In the genomic region with DNA sequence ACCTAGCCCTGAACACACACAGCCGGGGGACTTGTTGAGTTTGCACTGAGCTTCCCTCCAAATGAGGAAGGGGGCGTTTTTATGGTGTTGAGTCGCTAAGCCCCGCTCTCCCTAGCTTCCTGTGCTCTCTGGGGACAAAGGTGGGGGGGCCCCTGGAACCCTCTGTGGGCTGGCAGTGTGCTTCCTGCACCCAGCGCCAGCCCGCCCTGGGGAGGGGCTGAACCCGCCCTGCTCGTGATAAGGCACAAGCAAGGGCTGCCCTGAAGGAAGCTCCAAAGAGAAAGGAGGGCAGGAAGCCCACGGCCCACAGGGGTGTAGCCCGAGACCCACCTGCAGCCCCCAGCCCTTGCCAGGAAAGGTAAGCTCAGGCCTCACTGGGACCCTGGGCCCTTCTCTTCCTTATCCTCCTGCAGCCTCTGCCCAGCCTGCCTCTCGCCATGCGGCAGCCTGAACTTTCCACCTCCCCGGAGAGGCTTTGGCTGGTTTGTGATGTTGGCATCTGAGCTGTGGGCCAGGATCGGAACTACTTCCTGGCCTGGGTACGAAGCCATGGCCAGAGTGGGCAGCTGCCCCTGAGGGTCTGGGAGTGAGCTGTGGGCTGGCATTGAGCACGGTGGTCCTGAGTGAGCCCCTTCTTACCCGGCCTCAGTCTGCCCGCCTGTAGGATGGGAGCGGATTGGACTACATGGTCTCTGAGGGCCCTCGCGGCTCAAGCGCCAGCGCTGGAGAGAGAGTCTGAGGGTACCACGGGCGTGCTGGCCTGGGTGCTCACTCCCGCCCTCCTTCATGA, we compare ENCODE assay signal across 1 cellular context.
A peak's percentile ranks its signal among the peaks of the same experiment; 100 is the strongest.
TF ChIP-seq lines count a peak whose summit lies in the region.

TSS of gene FERMT3 (plus strand) at position 265 of the 790 bp plus-strand sequence. CDS start 644 bp downstream, outside the sequence.

TF ChIP-seq in GM12878, 131 proteins besides CTCF, POLR2A, EP300 and RAD21 (continued from another document):
- TF ChIP-seq, protein P1, sequence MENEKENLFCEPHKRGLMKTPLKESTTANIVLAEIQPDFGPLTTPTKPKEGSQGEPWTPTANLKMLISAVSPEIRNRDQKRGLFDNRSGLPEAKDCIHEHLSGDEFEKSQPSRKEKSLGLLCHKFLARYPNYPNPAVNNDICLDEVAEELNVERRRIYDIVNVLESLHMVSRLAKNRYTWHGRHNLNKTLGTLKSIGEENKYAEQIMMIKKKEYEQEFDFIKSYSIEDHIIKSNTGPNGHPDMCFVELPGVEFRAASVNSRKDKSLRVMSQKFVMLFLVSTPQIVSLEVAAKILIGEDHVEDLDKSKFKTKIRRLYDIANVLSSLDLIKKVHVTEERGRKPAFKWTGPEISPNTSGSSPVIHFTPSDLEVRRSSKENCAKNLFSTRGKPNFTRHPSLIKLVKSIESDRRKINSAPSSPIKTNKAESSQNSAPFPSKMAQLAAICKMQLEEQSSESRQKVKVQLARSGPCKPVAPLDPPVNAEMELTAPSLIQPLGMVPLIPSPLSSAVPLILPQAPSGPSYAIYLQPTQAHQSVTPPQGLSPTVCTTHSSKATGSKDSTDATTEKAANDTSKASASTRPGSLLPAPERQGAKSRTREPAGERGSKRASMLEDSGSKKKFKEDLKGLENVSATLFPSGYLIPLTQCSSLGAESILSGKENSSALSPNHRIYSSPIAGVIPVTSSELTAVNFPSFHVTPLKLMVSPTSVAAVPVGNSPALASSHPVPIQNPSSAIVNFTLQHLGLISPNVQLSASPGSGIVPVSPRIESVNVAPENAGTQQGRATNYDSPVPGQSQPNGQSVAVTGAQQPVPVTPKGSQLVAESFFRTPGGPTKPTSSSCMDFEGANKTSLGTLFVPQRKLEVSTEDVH (IDR thresholded peaks at IDR 0.05; ENCODE audit: low read depth, partially characterized antibody) = no peak
- TF ChIP-seq EED (IDR thresholded peaks at IDR 0.05; ENCODE audit: low read depth) = no peak
- no peak; the same call in none of the 2 replicates for TF ChIP-seq MXI1 (IDR thresholded peaks at IDR 0.05; ENCODE audit: low read depth, low read length)
- TF ChIP-seq, protein P2, sequence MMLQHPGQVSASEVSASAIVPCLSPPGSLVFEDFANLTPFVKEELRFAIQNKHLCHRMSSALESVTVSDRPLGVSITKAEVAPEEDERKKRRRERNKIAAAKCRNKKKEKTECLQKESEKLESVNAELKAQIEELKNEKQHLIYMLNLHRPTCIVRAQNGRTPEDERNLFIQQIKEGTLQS (IDR thresholded peaks at IDR 0.05; ENCODE audit: borderline replicate concordance, extremely low read depth, low read depth, low read length) = no peak
- TF ChIP-seq, protein P3, sequence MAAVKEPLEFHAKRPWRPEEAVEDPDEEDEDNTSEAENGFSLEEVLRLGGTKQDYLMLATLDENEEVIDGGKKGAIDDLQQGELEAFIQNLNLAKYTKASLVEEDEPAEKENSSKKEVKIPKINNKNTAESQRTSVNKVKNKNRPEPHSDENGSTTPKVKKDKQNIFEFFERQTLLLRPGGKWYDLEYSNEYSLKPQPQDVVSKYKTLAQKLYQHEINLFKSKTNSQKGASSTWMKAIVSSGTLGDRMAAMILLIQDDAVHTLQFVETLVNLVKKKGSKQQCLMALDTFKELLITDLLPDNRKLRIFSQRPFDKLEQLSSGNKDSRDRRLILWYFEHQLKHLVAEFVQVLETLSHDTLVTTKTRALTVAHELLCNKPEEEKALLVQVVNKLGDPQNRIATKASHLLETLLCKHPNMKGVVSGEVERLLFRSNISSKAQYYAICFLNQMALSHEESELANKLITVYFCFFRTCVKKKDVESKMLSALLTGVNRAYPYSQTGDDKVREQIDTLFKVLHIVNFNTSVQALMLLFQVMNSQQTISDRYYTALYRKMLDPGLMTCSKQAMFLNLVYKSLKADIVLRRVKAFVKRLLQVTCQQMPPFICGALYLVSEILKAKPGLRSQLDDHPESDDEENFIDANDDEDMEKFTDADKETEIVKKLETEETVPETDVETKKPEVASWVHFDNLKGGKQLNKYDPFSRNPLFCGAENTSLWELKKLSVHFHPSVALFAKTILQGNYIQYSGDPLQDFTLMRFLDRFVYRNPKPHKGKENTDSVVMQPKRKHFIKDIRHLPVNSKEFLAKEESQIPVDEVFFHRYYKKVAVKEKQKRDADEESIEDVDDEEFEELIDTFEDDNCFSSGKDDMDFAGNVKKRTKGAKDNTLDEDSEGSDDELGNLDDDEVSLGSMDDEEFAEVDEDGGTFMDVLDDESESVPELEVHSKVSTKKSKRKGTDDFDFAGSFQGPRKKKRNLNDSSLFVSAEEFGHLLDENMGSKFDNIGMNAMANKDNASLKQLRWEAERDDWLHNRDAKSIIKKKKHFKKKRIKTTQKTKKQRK (IDR thresholded peaks at IDR 0.05; ENCODE audit: low read depth, low read length) = no peak
- TF ChIP-seq BCL3 (IDR thresholded peaks at IDR 0.05; ENCODE audit: borderline replicate concordance, insufficient read depth, low read depth, low read length, poor library complexity, severe bottlenecking) = no peak
- no peak for TF ChIP-seq CHD2 (IDR thresholded peaks at IDR 0.05; ENCODE audit: borderline replicate concordance, low read depth, low read length)
- no peak for TF ChIP-seq PAX8 (IDR thresholded peaks at IDR 0.05)
- TF ChIP-seq IKZF1 (conservative IDR thresholded peaks at IDR 0.05) = peak; percentile 60
- no peak for TF ChIP-seq IRF4 (IDR thresholded peaks at IDR 0.05; ENCODE audit: low read depth, low read length)
- no peak for TF ChIP-seq EGR1 (IDR thresholded peaks at IDR 0.05; ENCODE audit: borderline replicate concordance in 1 of 2, low read depth in 2 of 2, low read length in 2 of 2)
- no peak for TF ChIP-seq NFIC (IDR thresholded peaks at IDR 0.05; ENCODE audit: low read depth, low read length)
- TF ChIP-seq CREB1 (IDR thresholded peaks at IDR 0.05; ENCODE audit: low read depth) = 0 out of 2 replicates have a peak, but pooled peaks have one; percentile 39
- no peak for TF ChIP-seq JUNB (IDR thresholded peaks at IDR 0.05)
- no peak for TF ChIP-seq HSF1 (IDR thresholded peaks at IDR 0.05; ENCODE audit: low read depth, low read length)
- TF ChIP-seq SKIL (IDR thresholded peaks at IDR 0.05; ENCODE audit: low read depth, poor library complexity, severe bottlenecking) = no peak
- TF ChIP-seq SP1 (IDR thresholded peaks at IDR 0.05; ENCODE audit: low read depth, low read length) = no peak
- TF ChIP-seq ZNF384 (IDR thresholded peaks at IDR 0.05; ENCODE audit: borderline replicate concordance, low read depth, low read length) = no peak
- peak; percentile 84 for TF ChIP-seq MEF2B (IDR thresholded peaks at IDR 0.05; ENCODE audit: partially characterized antibody, poor library complexity, severe bottlenecking)
- 0 out of 2 replicates have a peak, but pooled peaks have one; percentile 68 for TF ChIP-seq MTA3 (IDR thresholded peaks at IDR 0.05; ENCODE audit: borderline replicate concordance, low read length)
- no peak for TF ChIP-seq RCOR1 (conservative IDR thresholded peaks at IDR 0.05; ENCODE audit: low read depth, low read length)
TF ChIP-seq in GM12878: peak in this region for 25.
